Comparison of ENCODE assay signal across 20 cellular contexts in genomic region chr5:85337400-85337799, GRCh38.
"Had no signal": no experiment of that assay in that cellular context is flagged by ENCODE, and none has a peak within 500 bp of the region (broad histone marks: within the 10 kb centered on the region; RNA-seq: fewer than 3 reads in every experiment).

No MANE protein-coding gene starts in this region.

- H3K27ac Mint-ChIP-seq: effector memory CD8-positive, alpha-beta T cell; naive thymus-derived CD4-positive, alpha-beta T cell; nephron; neural progenitor cell; progenitor cell of endocrine pancreas; stimulated activated naive B cell treated with anti-CD40 and anti-IgM and Interleukin-4, amounts not matched to agents 10 μg/mL and 1 μg/mL and 100 μg/mL, for 72 hours; stimulated activated naive CD8-positive, alpha-beta T cell treated with anti-CD3 and anti-CD28 coated beads, Interleukin-15, Interleukin-2, amounts not matched to agents 100 ng/mL and 50 ng/mL, for 24 hours had no signal

- H3K4me3 ChIP-seq: left lung, neural progenitor cell, right lobe of liver, thoracic aorta, tibial nerve, upper lobe of left lung had no signal

- H3K27me3 ChIP-seq: left lung, neural progenitor cell, right lobe of liver, tibial nerve, upper lobe of left lung had no signal

- ATAC-seq: effector memory CD8-positive, alpha-beta T cell; left cardiac atrium; left lung; naive thymus-derived CD4-positive, alpha-beta T cell; right lobe of liver; stimulated activated naive B cell treated with anti-CD40 and anti-IgM and Interleukin-4, amounts not matched to agents 10 μg/mL and 1 μg/mL and 100 μg/mL, for 72 hours had no signal

- H3K79me2 ChIP-seq: parathyroid adenoma had no signal

- H3K4me2 ChIP-seq: neural progenitor cell had no signal

- H3K36me3 ChIP-seq: left lung, neural progenitor cell, right lobe of liver, thoracic aorta, tibial nerve, upper lobe of left lung had no signal

- H3K4me1 Mint-ChIP-seq: naive thymus-derived CD4-positive, alpha-beta T cell; nephron; neural progenitor cell; stimulated activated naive B cell treated with anti-CD40 and anti-IgM and Interleukin-4, amounts not matched to agents 10 μg/mL and 1 μg/mL and 100 μg/mL, for 72 hours had no signal

- H3K27ac ChIP-seq: left lung, neural progenitor cell, parathyroid adenoma, right lobe of liver, thoracic aorta, tibial nerve, upper lobe of left lung had no signal

- H3K36me3 Mint-ChIP-seq: naive thymus-derived CD4-positive, alpha-beta T cell; neural progenitor cell; stimulated activated naive B cell treated with anti-CD40 and anti-IgM and Interleukin-4, amounts not matched to agents 10 μg/mL and 1 μg/mL and 100 μg/mL, for 72 hours had no signal

- DNase-seq: cortex of kidney; effector memory CD8-positive, alpha-beta T cell; left cardiac atrium; left lung; mesenchymal stem cell; midbrain; naive thymus-derived CD4-positive, alpha-beta T cell; right lobe of liver; small intestine; stimulated activated CD4-positive, alpha-beta T cell treated with anti-CD3 and anti-CD28 coated beads, Interleukin-15, amount 100 ng/mL, for 24 hours; stimulated activated CD4-positive, alpha-beta T cell treated with anti-CD3 and anti-CD28 coated beads, Interleukin-2, amount 100 ng/mL, for 48 hours; stimulated activated naive B cell treated with anti-CD40 and anti-IgM and Interleukin-4, amounts not matched to agents 10 μg/mL and 1 μg/mL and 100 μg/mL, for 72 hours; upper lobe of left lung had no signal

- H3K9me3 ChIP-seq: left lung, right lobe of liver, thoracic aorta, tibial nerve, upper lobe of left lung had no signal

- H3K9ac ChIP-seq: neural progenitor cell, parathyroid adenoma had no signal

- H3K9me3 Mint-ChIP-seq: nephron, neural progenitor cell had no signal

- H3K4me3 Mint-ChIP-seq: effector memory CD8-positive, alpha-beta T cell; naive thymus-derived CD4-positive, alpha-beta T cell; nephron; neural progenitor cell; stimulated activated naive B cell treated with anti-CD40 and anti-IgM and Interleukin-4, amounts not matched to agents 10 μg/mL and 1 μg/mL and 100 μg/mL, for 72 hours; stimulated activated naive CD8-positive, alpha-beta T cell treated with anti-CD3 and anti-CD28 coated beads, Interleukin-15, Interleukin-2, amounts not matched to agents 100 ng/mL and 50 ng/mL, for 24 hours had no signal

- H3K27me3 Mint-ChIP-seq: effector memory CD8-positive, alpha-beta T cell; naive thymus-derived CD4-positive, alpha-beta T cell; progenitor cell of endocrine pancreas; stimulated activated naive B cell treated with anti-CD40 and anti-IgM and Interleukin-4, amounts not matched to agents 10 μg/mL and 1 μg/mL and 100 μg/mL, for 72 hours; stimulated activated naive CD8-positive, alpha-beta T cell treated with anti-CD3 and anti-CD28 coated beads, Interleukin-15, Interleukin-2, amounts not matched to agents 100 ng/mL and 50 ng/mL, for 24 hours had no signal

- H3K4me1 ChIP-seq: left lung, neural progenitor cell, parathyroid adenoma, right lobe of liver, tibial nerve, upper lobe of left lung had no signal

- H2AFZ ChIP-seq: neural progenitor cell, parathyroid adenoma had no signal
